27 cellular contexts compared by ENCODE assay signal in genomic region chr9:114545055-114545454, GRCh38. TPM values are rescaled to one million over a fixed set of nuclear protein-coding genes. Genes with fewer than 3 reads are reported as not detected.
A peak's percentile ranks its signal among the peaks of the same experiment; 100 is the strongest.
DNase-seq lines count a peak whose midpoint lies in the region; ATAC-seq, FAIRE-seq and TF ChIP-seq lines count a peak whose summit lies in the region.
"Had no signal": no experiment of that assay in that cellular context is flagged by ENCODE, and none has a peak within 500 bp of the region (broad histone marks: within the 10 kb centered on the region; RNA-seq: fewer than 3 reads in every experiment).

No MANE protein-coding gene starts in this region.

- H3K27ac Mint-ChIP-seq in central memory CD8-positive, alpha-beta T cell (ENCODE audit: low read depth): peak overlapping the region; percentile 12
- no peak overlapping the region for H3K27ac Mint-ChIP-seq in activated naive CD4-positive, alpha-beta T cell treated with anti-CD3 and anti-CD28 coated beads for 36 hours
- H3K27ac Mint-ChIP-seq: CD14-positive monocyte; CD4-positive, alpha-beta memory T cell; CD4-positive, CD25-positive, alpha-beta regulatory T cell; CD8-positive, alpha-beta memory T cell had no signal

- H3K4me3 ChIP-seq in HepG2 (replicated peaks in 1 of 3; ENCODE audit: insufficient read depth in 1 of 3, low read depth in 2 of 3, low read length in 3 of 3) (no peak overlapping the region), right lobe of liver (no peak overlapping the region), IMR-90 (ENCODE audit: insufficient read depth, low read depth, low read length) (no peak overlapping the region)
- H3K4me3 ChIP-seq: BLaER1, GM12878 had no signal

- POLR2A ChIA-PET in HepG2 (lab: Yijun Ruan, JAX): no interaction called here
- POLR2A ChIA-PET in IMR-90 (lab: Charles Lee; ENCODE audit: unreplicated experiment): interaction anchor here (0.5 kb wide), 1 partner anchor 55 kb away, joined by 4 read pairs; no protein-coding TSS in a partner anchor

- no peak overlapping the region for H3K23ac ChIP-seq in IMR-90 (ENCODE audit: low read depth, low read length)

- no peak overlapping the region for H3K9ac ChIP-seq in HepG2 (ENCODE audit: insufficient read depth, low read depth, low read length)
- no peak overlapping the region for H3K9ac ChIP-seq in IMR-90 (ENCODE audit: low read depth, low read length)
- H3K9ac ChIP-seq: BLaER1 had no signal

- 7% methylated on average over 5 of the region's 5 CpGs for WGBS in HepG2 (ENCODE audit: low lambda C conversion rate)
- 44% methylated on average over 5 of the region's 5 CpGs for WGBS in right lobe of liver (ENCODE audit: insufficient coverage, low coverage, low lambda C conversion rate, missing lambda C conversion rate)
- WGBS in IMR-90 (ENCODE audit: extremely low coverage in 2 of 2, insufficient read length in 1 of 2), 2 experiments: 77% methylated on average over 2 of the region's 5 CpGs; no CpG with 5 or more reads in 1 of the 2 experiments

- H3K27ac ChIP-seq in HepG2 (ENCODE audit: extremely low read length, insufficient read depth, low read length) (no peak overlapping the region), right lobe of liver (no peak overlapping the region), IMR-90 (ENCODE audit: insufficient read depth, low read length) (no peak overlapping the region)
- H3K27ac ChIP-seq: BLaER1 had no signal

- peaks cover 1% of the 10 kb centered on the region for H3K36me3 Mint-ChIP-seq in central memory CD8-positive, alpha-beta T cell (ENCODE audit: insufficient read depth)
- no peaks in the 10 kb centered on the region for H3K36me3 Mint-ChIP-seq in activated naive CD4-positive, alpha-beta T cell treated with anti-CD3 and anti-CD28 coated beads for 36 hours (ENCODE audit: low read depth)
- H3K36me3 Mint-ChIP-seq: CD14-positive monocyte; CD4-positive, alpha-beta memory T cell; CD4-positive, CD25-positive, alpha-beta regulatory T cell had no signal

- in situ Hi-C loops in HepG2 (cut with HindIII; ENCODE audit: extremely low pct_ligation_motif_present, low pct_unique_long_range_greater_than_20kb) (no loop called here), IMR-90 (cut with MboI; ENCODE audit: low sequenced_read_pairs) (no loop called here)

- no peak overlapping the region for H2BK15ac ChIP-seq in IMR-90 (ENCODE audit: low read depth, low read length)

- no peak for FAIRE-seq in HepG2 (lab: Jason Lieb, UNC)
- FAIRE-seq: A204.1, GM12878, GM12892, GM18507 had no signal

- no peak overlapping the region for H3K56ac ChIP-seq in IMR-90 (ENCODE audit: extremely low read depth, insufficient read depth, low read length)

- H3K36me3 ChIP-seq in HepG2 (replicated peaks in 1 of 2; ENCODE audit: control insufficient read depth in 1 of 2, insufficient read depth in 2 of 2, low read length in 2 of 2) (no peaks in the 10 kb centered on the region), right lobe of liver (no peaks in the 10 kb centered on the region), IMR-90 (ENCODE audit: control insufficient read depth, insufficient read depth, low read length) (no peaks in the 10 kb centered on the region)
- H3K36me3 ChIP-seq: BE2C, BLaER1 had no signal

- no peaks in the 10 kb centered on the region for H3K4me1 ChIP-seq in HepG2 (ENCODE audit: insufficient read depth, low read length)
- no peaks in the 10 kb centered on the region for H3K4me1 ChIP-seq in right lobe of liver
- H3K4me1 ChIP-seq in IMR-90 (ENCODE audit: control insufficient read depth, insufficient read depth, low read length): no peaks in the 10 kb centered on the region
- H3K4me1 ChIP-seq: BE2C had no signal

- no peak overlapping the region for H4K91ac ChIP-seq in IMR-90 (ENCODE audit: insufficient read depth, low read depth, low read length)

- intact Hi-C loops in HepG2 (cut with micrococcal nuclease; ENCODE audit: unreplicated experiment) (no loop called here), right lobe of liver (cut with DNase I) (no loop called here), IMR-90 (cut with micrococcal nuclease) (no loop called here)
- intact Hi-C loops in activated naive CD4-positive, alpha-beta T cell treated with anti-CD3 and anti-CD28 coated beads for 36 hours (cut with micrococcal nuclease): no loop called here

- H4K5ac ChIP-seq in IMR-90 (ENCODE audit: low read depth, low read length): no peak overlapping the region

- no peak overlapping the region for H2AK5ac ChIP-seq in IMR-90 (ENCODE audit: low read depth, low read length)

- H2BK5ac ChIP-seq in IMR-90 (ENCODE audit: low read depth, low read length, poor library complexity, severe bottlenecking): no peak overlapping the region

- no peak overlapping the region for H3K4me3 Mint-ChIP-seq in central memory CD8-positive, alpha-beta T cell
- H3K4me3 Mint-ChIP-seq in activated naive CD4-positive, alpha-beta T cell treated with anti-CD3 and anti-CD28 coated beads for 36 hours: no peak overlapping the region
- H3K4me3 Mint-ChIP-seq: CD14-positive monocyte; CD4-positive, alpha-beta memory T cell; CD4-positive, CD25-positive, alpha-beta regulatory T cell; CD8-positive, alpha-beta memory T cell had no signal

- H3K9me3 ChIP-seq in HepG2 (ENCODE audit: low read length) (no peaks in the 10 kb centered on the region), right lobe of liver (no peaks in the 10 kb centered on the region), IMR-90 (ENCODE audit: control insufficient read depth, insufficient read depth, low read length) (0 out of 2 replicates have a peak, but pooled peaks cover 3% of the 10 kb centered on the region)
- H3K9me3 ChIP-seq: BE2C, BLaER1 had no signal

- TF ChIP-seq POLR2A in HepG2 (IDR thresholded peaks at IDR 0.05; ENCODE audit: insufficient read depth in 1 of 2, low read depth in 2 of 2, low read length in 2 of 2): no peak
- no peak for TF ChIP-seq POLR2A in right lobe of liver (IDR thresholded peaks at IDR 0.05)
- TF ChIP-seq POLR2A in IMR-90 (IDR thresholded peaks at IDR 0.05; ENCODE audit: low read depth, low read length): no peak

- H3K4me2 ChIP-seq in HepG2 (ENCODE audit: low read depth, low read length): no peak overlapping the region
- no peak overlapping the region for H3K4me2 ChIP-seq in IMR-90 (ENCODE audit: low read depth, low read length)
- H3K4me2 ChIP-seq: BLaER1 had no signal

- no peak for TF ChIP-seq CTCF in HepG2 (CRISPR knock-in tag; IDR thresholded peaks at IDR 0.05)
- TF ChIP-seq CTCF in right lobe of liver (IDR thresholded peaks at IDR 0.05): no peak
- no peak for TF ChIP-seq CTCF in IMR-90 (conservative IDR thresholded peaks at IDR 0.05; ENCODE audit: low read depth, low read length)

- no TSS peak for BruUV-seq in HepG2 (replicated peaks; lab: Mats Ljungman, UMichigan)
- BruUV-seq in IMR-90 (replicated peaks; lab: Mats Ljungman, UMichigan): no TSS peak

- no peak for TF ChIP-seq RAD21 in HepG2 (CRISPR knock-in tag; IDR thresholded peaks at IDR 0.05)
- TF ChIP-seq RAD21 in IMR-90 (IDR thresholded peaks at IDR 0.05; ENCODE audit: low read length): no peak

- peaks cover 52% of the 10 kb centered on the region for H3K27me3 Mint-ChIP-seq in central memory CD8-positive, alpha-beta T cell
- peaks cover 2% of the 10 kb centered on the region for H3K27me3 Mint-ChIP-seq in activated naive CD4-positive, alpha-beta T cell treated with anti-CD3 and anti-CD28 coated beads for 36 hours (ENCODE audit: low read depth)

- CTCF ChIA-PET in HepG2 (lab: Yijun Ruan, JAX; ENCODE audit: low intra/inter-chr PET ratio, low total read pairs) (no interaction called here), IMR-90 (lab: Yijun Ruan, JAX) (no interaction called here)
- CTCF ChIA-PET in activated naive CD4-positive, alpha-beta T cell treated with anti-CD3 and anti-CD28 coated beads for 36 hours (lab: Charles Lee): interaction anchor here (0.6 to 1.2 kb wide), 2 partner anchors 13 to 16 kb away, joined by 3 to 4 read pairs; no protein-coding TSS in a partner anchor

- no peak overlapping the region for H2BK20ac ChIP-seq in IMR-90 (ENCODE audit: low read depth, low read length)

- no peaks in the 10 kb centered on the region for H3K4me1 Mint-ChIP-seq in central memory CD8-positive, alpha-beta T cell
- H3K4me1 Mint-ChIP-seq in activated naive CD4-positive, alpha-beta T cell treated with anti-CD3 and anti-CD28 coated beads for 36 hours (ENCODE audit: low read depth): no peaks in the 10 kb centered on the region
- H3K4me1 Mint-ChIP-seq: CD4-positive, alpha-beta memory T cell; CD8-positive, alpha-beta memory T cell had no signal

- H3K79me1 ChIP-seq in IMR-90 (ENCODE audit: low read depth in 1 of 2, low read length in 2 of 2): no peaks in the 10 kb centered on the region

- H2AFZ ChIP-seq in HepG2 (ENCODE audit: low read length) (no peak overlapping the region), IMR-90 (replicated peaks; ENCODE audit: low read length, poor library complexity) (no peak overlapping the region)

- no peaks in the 10 kb centered on the region for H3K9me1 ChIP-seq in IMR-90 (ENCODE audit: insufficient read depth, low read length)

- peaks cover 0 to 1% of the 10 kb centered on the region in 2 experiments; a peak in 1 of 5 replicates for H3K27me3 ChIP-seq in HepG2 (ENCODE audit: control insufficient read depth in 1 of 2, insufficient read depth in 2 of 2, low read length in 2 of 2)
- no peaks in the 10 kb centered on the region for H3K27me3 ChIP-seq in right lobe of liver
- H3K27me3 ChIP-seq in IMR-90 (ENCODE audit: control insufficient read depth, insufficient read depth, low read length): peaks cover 11% of the 10 kb centered on the region
- H3K27me3 ChIP-seq: BLaER1 had no signal

- ATAC-seq in HepG2: no peak
- ATAC-seq in right lobe of liver: no peak
- no peak for ATAC-seq in IMR-90 (ENCODE audit: low read depth)
- ATAC-seq in central memory CD8-positive, alpha-beta T cell (replicated peaks; ENCODE audit: extremely low read depth, poor library complexity, severe bottlenecking): no peak
- ATAC-seq: GM12878 had no signal

- H4K20me1 ChIP-seq in HepG2 (ENCODE audit: insufficient read depth, low read length): no peaks in the 10 kb centered on the region
- no peaks in the 10 kb centered on the region for H4K20me1 ChIP-seq in IMR-90 (ENCODE audit: insufficient read depth, low read length)
- H4K20me1 ChIP-seq: BLaER1 had no signal

- H3K14ac ChIP-seq in IMR-90 (replicated peaks; ENCODE audit: low read depth, low read length): no peak overlapping the region

- H4K8ac ChIP-seq in IMR-90 (ENCODE audit: low read depth in 2 of 2, low read length in 2 of 2): no peak overlapping the region

- no peak overlapping the region for H3K4ac ChIP-seq in IMR-90 (ENCODE audit: low read depth, low read length)

- no peak overlapping the region for H2BK120ac ChIP-seq in IMR-90 (ENCODE audit: low read depth, low read length)

- dilution Hi-C loops in IMR-90 (cut with HindIII; ENCODE audit: low sequenced_read_pairs, unreplicated experiment): no loop called here

- no peak for DNase-seq in HepG2 (ENCODE audit: low spot score)
- DNase-seq in right lobe of liver: no peak
- no peak for DNase-seq in IMR-90
- no peak for DNase-seq in central memory CD8-positive, alpha-beta T cell (ENCODE audit: low spot score in 2 of 2)
- DNase-seq in activated naive CD4-positive, alpha-beta T cell treated with anti-CD3 and anti-CD28 coated beads for 36 hours: no peak
- no peak for DNase-seq in NCI-H226
- DNase-seq in NCI-H1417 treated with DMSO at 0.1 percent for 48 hours (lab: John Stamatoyannopoulos, UW): no peak
- DNase-seq: 8988T; BE2C; C1 segment of cervical spinal cord; CD4-positive, alpha-beta memory T cell; CD4-positive, CD25-positive, alpha-beta regulatory T cell; CD8-positive, alpha-beta memory T cell; COR-L47; DMS 273 treated with DMSO at 0.1 percent for 48 hours; DMS153; DMS53; DMS79; DND-41; EL; GDM1 had no signal

- no peaks in the 10 kb centered on the region for H3K79me2 ChIP-seq in HepG2 (ENCODE audit: insufficient read depth, low read length)

- H2AK9ac ChIP-seq in IMR-90 (replicated peaks; ENCODE audit: low read depth, low read length, poor library complexity): no peak overlapping the region

- no peaks in the 10 kb centered on the region for H3K9me3 Mint-ChIP-seq in central memory CD8-positive, alpha-beta T cell
- no peaks in the 10 kb centered on the region for H3K9me3 Mint-ChIP-seq in activated naive CD4-positive, alpha-beta T cell treated with anti-CD3 and anti-CD28 coated beads for 36 hours
- H3K9me3 Mint-ChIP-seq: CD8-positive, alpha-beta memory T cell had no signal

- TF ChIP-seq EP300 in HepG2 (IDR thresholded peaks at IDR 0.05; ENCODE audit: low read depth in 2 of 2, low read length in 2 of 2) (no peak), HepG2 (CRISPR knock-in tag; IDR thresholded peaks at IDR 0.05; ENCODE audit: borderline replicate concordance) (no peak)

- H3K18ac ChIP-seq in IMR-90 (ENCODE audit: low read depth, low read length): no peak overlapping the region

RNA-seq across cellular contexts. Expression of gene WHRN, which starts 39.8 kb away (rescaled TPM):
- 1.8 and 2.3 TPM in 2 replicates for total RNA-seq in HepG2 (2016; rRNA removed; fragmentation: Illumina TruSeq; extraction: Trizol)
- 0.51 and 0.97 TPM in 2 replicates for total RNA-seq in HepG2 (2016; cell fraction: cytosol; rRNA removed; fragmentation: Illumina TruSeq; extraction: Trizol; ENCODE audit: low read depth)
- total RNA-seq in HepG2 (2016; cell fraction: insoluble cytoplasmic fraction; rRNA removed; fragmentation: Illumina TruSeq; extraction: Trizol): 1.1 and 2.7 TPM in 2 replicates
- 1.5 and 2.5 TPM in 2 replicates for total RNA-seq in HepG2 (2016; cell fraction: membrane; rRNA removed; fragmentation: Illumina TruSeq; extraction: Trizol)
- 6.3 and 6.6 TPM in 2 replicates for total RNA-seq in HepG2 (2016; cell fraction: nucleus; rRNA removed; fragmentation: Illumina TruSeq; extraction: Trizol)
- polyA plus RNA-seq in HepG2 (2011; rRNA removed): 5.3 and 5.8 TPM in 2 replicates
- polyA plus RNA-seq in HepG2 (2011; cell fraction: cytosol; rRNA removed): 1.8 and 2.4 TPM in 2 replicates
- 43.6 and 56.3 TPM in 2 replicates for polyA plus RNA-seq in HepG2 (2011; cell fraction: nucleus; rRNA removed)
- polyA plus RNA-seq in HepG2 (2012): 4.9 and 5.7 TPM in 2 replicates
- 0.68 and 0.91 TPM in 2 replicates for polyA plus RNA-seq in HepG2 (2016; cell fraction: cytosol; fragmentation: Illumina TruSeq; extraction: Trizol; ENCODE audit: low read depth)
- 2.5 and 3.9 TPM in 2 replicates for polyA plus RNA-seq in HepG2 (2016; cell fraction: insoluble cytoplasmic fraction; fragmentation: Illumina TruSeq; extraction: Trizol; ENCODE audit: low read depth)
- 1.9 and 2.8 TPM in 2 replicates for polyA plus RNA-seq in HepG2 (2016; cell fraction: membrane; fragmentation: Illumina TruSeq; extraction: Trizol; ENCODE audit: low read depth)
- polyA plus RNA-seq in HepG2 (2016; cell fraction: nucleus; fragmentation: Illumina TruSeq; extraction: Trizol; ENCODE audit: insufficient read depth, low read depth): 15.3 TPM in 2 replicates
- 3.2 and 4.6 TPM in 2 replicates for polyA minus RNA-seq in HepG2 (2011; rRNA and poly(A)+ RNA removed; ENCODE audit: low replicate concordance)
- polyA minus RNA-seq in HepG2 (2011; cell fraction: cytosol; rRNA and poly(A)+ RNA removed): 1.2 and 2.5 TPM in 2 replicates
- 9.1 and 12.0 TPM in 2 replicates for polyA minus RNA-seq in HepG2 (2011; cell fraction: nucleus; rRNA and poly(A)+ RNA removed)
- 1 to 10 TPM; 2.1 to 3.7 (median 2.7) TPM for total RNA-seq in right lobe of liver
- 0.18 and 0.28 TPM in 2 replicates for total RNA-seq in IMR-90 (2012; rRNA removed)
- polyA plus RNA-seq in IMR-90 (2012; rRNA removed): 2.6 and 2.8 TPM in 2 replicates
- 1.3 and 2.8 TPM in 2 replicates for polyA plus RNA-seq in IMR-90 (2012; cell fraction: cytosol; rRNA removed)
- 14.2 and 20.9 TPM in 2 replicates for polyA plus RNA-seq in IMR-90 (2012; cell fraction: nucleus; rRNA removed; ENCODE audit: low replicate concordance)
- 1 to 10 TPM; 1.9 to 2.1 TPM for total RNA-seq in activated naive CD4-positive, alpha-beta T cell treated with anti-CD3 and anti-CD28 coated beads for 36 hours

RNA-seq across cellular contexts. Expression of gene ATP6V1G1, which starts 42.5 kb away (rescaled TPM):
- total RNA-seq in HepG2 (2016; rRNA removed; fragmentation: Illumina TruSeq; extraction: Trizol) (158 and 215 TPM in 2 replicates), right lobe of liver (100 to 1,000 TPM in 2 of 6 experiments, 10 to 100 TPM in 4; 31.0 to 155 (median 49.1) TPM), IMR-90 (2012; rRNA removed) (52.0 and 80.3 TPM in 2 replicates)
- total RNA-seq in HepG2 (2016; cell fraction: cytosol; rRNA removed; fragmentation: Illumina TruSeq; extraction: Trizol; ENCODE audit: low read depth): 46.6 and 55.3 TPM in 2 replicates
- total RNA-seq in HepG2 (2016; cell fraction: insoluble cytoplasmic fraction; rRNA removed; fragmentation: Illumina TruSeq; extraction: Trizol): 159 and 225 TPM in 2 replicates
- total RNA-seq in HepG2 (2016; cell fraction: membrane; rRNA removed; fragmentation: Illumina TruSeq; extraction: Trizol): 93.6 and 101 TPM in 2 replicates
- total RNA-seq in HepG2 (2016; cell fraction: nucleus; rRNA removed; fragmentation: Illumina TruSeq; extraction: Trizol): 67.3 and 67.5 TPM in 2 replicates
- polyA plus RNA-seq in HepG2 (2011; rRNA removed) (85.3 and 108 TPM in 2 replicates), IMR-90 (2012; rRNA removed) (64.2 and 70.9 TPM in 2 replicates)
- polyA plus RNA-seq in HepG2 (2011; cell fraction: cytosol; rRNA removed): 86.2 and 105 TPM in 2 replicates
- 27.9 and 32.8 TPM in 2 replicates for polyA plus RNA-seq in HepG2 (2011; cell fraction: nucleus; rRNA removed)
- polyA plus RNA-seq in HepG2 (2012): 76.7 and 118 TPM in 2 replicates
- polyA plus RNA-seq in HepG2 (2016; cell fraction: cytosol; fragmentation: Illumina TruSeq; extraction: Trizol; ENCODE audit: low read depth): 39.8 and 53.2 TPM in 2 replicates
- polyA plus RNA-seq in HepG2 (2016; cell fraction: insoluble cytoplasmic fraction; fragmentation: Illumina TruSeq; extraction: Trizol; ENCODE audit: low read depth): 253 and 272 TPM in 2 replicates
- 85.8 and 96.0 TPM in 2 replicates for polyA plus RNA-seq in HepG2 (2016; cell fraction: membrane; fragmentation: Illumina TruSeq; extraction: Trizol; ENCODE audit: low read depth)
- polyA plus RNA-seq in HepG2 (2016; cell fraction: nucleus; fragmentation: Illumina TruSeq; extraction: Trizol; ENCODE audit: insufficient read depth, low read depth): 105 and 112 TPM in 2 replicates
- polyA minus RNA-seq in HepG2 (2011; rRNA and poly(A)+ RNA removed; ENCODE audit: low replicate concordance): 15.1 and 22.4 TPM in 2 replicates
- 30.9 and 42.0 TPM in 2 replicates for polyA minus RNA-seq in HepG2 (2011; cell fraction: cytosol; rRNA and poly(A)+ RNA removed)
- polyA minus RNA-seq in HepG2 (2011; cell fraction: nucleus; rRNA and poly(A)+ RNA removed): 35.5 and 40.2 TPM in 2 replicates
- polyA plus RNA-seq in IMR-90 (2012; cell fraction: cytosol; rRNA removed): 50.4 and 105 TPM in 2 replicates
- polyA plus RNA-seq in IMR-90 (2012; cell fraction: nucleus; rRNA removed; ENCODE audit: low replicate concordance): 11.9 and 40.1 TPM in 2 replicates
- total RNA-seq in activated naive CD4-positive, alpha-beta T cell treated with anti-CD3 and anti-CD28 coated beads for 36 hours: 10 to 100 TPM; 26.7 to 28.8 TPM
